In the genomic region with DNA sequence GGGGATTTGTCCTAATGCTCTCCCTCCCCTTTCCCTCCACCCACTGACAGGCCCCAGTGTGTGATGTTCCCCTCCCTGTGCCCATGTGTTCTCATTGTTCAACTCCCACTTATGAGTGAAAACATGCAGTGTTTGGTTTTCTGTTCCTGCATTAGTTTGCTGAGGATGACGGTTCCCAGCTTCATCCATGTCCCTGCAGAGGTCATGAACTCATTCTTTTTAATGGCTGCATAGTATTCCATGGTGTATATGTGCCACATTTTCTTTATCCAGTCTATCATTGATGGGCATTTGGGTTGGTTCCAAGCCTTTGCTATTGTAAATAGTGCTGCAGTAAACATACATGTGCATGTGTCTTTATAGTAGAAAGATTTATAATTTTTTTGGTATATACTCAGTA, we compare ENCODE assay signal across 3 cellular contexts. TPM values are rescaled to one million over a fixed set of nuclear protein-coding genes. Genes with fewer than 3 reads are reported as not detected.
"Had no signal": no experiment of that assay in that cellular context is flagged by ENCODE, and none has a peak within 500 bp of the region (broad histone marks: within the 10 kb centered on the region; RNA-seq: fewer than 3 reads in every experiment).

No MANE protein-coding gene starts in this region.

RNA-seq across cellular contexts. Expression of a gene that starts 26.9 kb away (rescaled TPM):
- total RNA-seq: glomerular endothelial cell had no signal
- polyA plus RNA-seq: fibroblast of lung, foreskin keratinocyte had no signal
